Comparison of ENCODE assay signal across 1 cellular context in genomic region chr2:74472086-74472944, GRCh38.
A peak's percentile ranks its signal among the peaks of the same experiment; 100 is the strongest.
TF ChIP-seq lines count a peak whose summit lies in the region.

TSS of gene MRPL53 (minus strand) at chr2:74472680. CDS start at chr2:74472660, 20 bp downstream.

TF ChIP-seq in GM23338, 12 proteins besides CTCF, POLR2A, EP300 and RAD21 (continued from another document):
- TF ChIP-seq REST (IDR thresholded peaks at IDR 0.05; ENCODE audit: unreplicated experiment) = no peak
- TF ChIP-seq POLR2AphosphoS5 (IDR thresholded peaks at IDR 0.05; ENCODE audit: low read depth) = peak; percentile 99
- TF ChIP-seq NANOG (IDR thresholded peaks at IDR 0.05; ENCODE audit: borderline replicate concordance) = no peak
- TF ChIP-seq ZNF462 (CRISPR knock-in tag; IDR thresholded peaks at IDR 0.05) = no peak
- TF ChIP-seq STAT1 (IDR thresholded peaks at IDR 0.05; ENCODE audit: unreplicated experiment) = no peak
- no peak for TF ChIP-seq EZH2phosphoT487 (IDR thresholded peaks at IDR 0.05; ENCODE audit: unreplicated experiment)
- no peak for TF ChIP-seq ZNF331 (CRISPR knock-in tag; IDR thresholded peaks at IDR 0.05; ENCODE audit: low read depth)
